ENCODE assay signal across 7 cellular contexts in the genomic region with DNA sequence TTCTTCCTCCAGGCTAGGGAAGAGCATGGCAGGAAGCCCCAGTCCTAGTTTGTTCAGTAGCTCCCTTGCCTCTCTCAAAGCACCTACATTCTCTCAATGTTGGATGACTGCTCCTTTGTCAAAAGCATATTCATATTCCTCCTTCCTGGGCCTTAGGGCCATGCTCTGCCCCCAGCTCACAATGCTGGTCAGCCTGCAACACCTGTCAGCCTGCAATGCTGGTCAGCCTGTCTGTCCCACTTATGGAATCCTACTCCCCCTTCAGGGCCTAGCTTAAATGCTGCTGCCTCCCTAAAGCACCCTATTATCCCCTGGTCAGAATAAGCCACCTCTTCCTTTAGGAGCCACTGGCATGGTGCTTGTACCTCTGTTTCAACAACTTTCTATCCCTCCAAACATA.
"Had no signal": no experiment of that assay in that cellular context is flagged by ENCODE, and none has a peak within 500 bp of the region (broad histone marks: within the 10 kb centered on the region; RNA-seq: fewer than 3 reads in every experiment).

No MANE protein-coding gene starts in this region.

- ATAC-seq: GM23338 had no signal

- FAIRE-seq: H1, H54, HTR-8/SVneo had no signal

- H3K27ac Mint-ChIP-seq: GM23338, H9 had no signal

- H3K9me3 Mint-ChIP-seq: GM23338 had no signal

- H3K4me3 Mint-ChIP-seq: GM23338, H9 had no signal

- H3K4me2 ChIP-seq: GM23338 had no signal

- DNase-seq: H9, HCEC 1CT, IMR-90 had no signal

- H2AFZ ChIP-seq: GM23338 had no signal

- H3K4me3 ChIP-seq: GM23338 had no signal
